ENCODE assay signal across 19 cellular contexts in genomic region chr7:90877201-90877600, GRCh38.
A peak's percentile ranks its signal among the peaks of the same experiment; 100 is the strongest.
DNase-seq lines count a peak whose midpoint lies in the region; ATAC-seq and TF ChIP-seq lines count a peak whose summit lies in the region.
"Had no signal": no experiment of that assay in that cellular context is flagged by ENCODE, and none has a peak within 500 bp of the region (broad histone marks: within the 10 kb centered on the region; RNA-seq: fewer than 3 reads in every experiment).

No MANE protein-coding gene starts in this region.

- H3K36me3 ChIP-seq in IMR-90 (ENCODE audit: control insufficient read depth, insufficient read depth, low read length) (no peaks in the 10 kb centered on the region), psoas muscle (ENCODE audit: insufficient read depth in 1 of 2, low read depth in 1 of 2) (no peaks in the 10 kb centered on the region)
- H3K36me3 ChIP-seq: pancreas had no signal

- H2BK120ac ChIP-seq in IMR-90 (ENCODE audit: low read depth, low read length) = no peak overlapping the region

- H3K4me3 ChIP-seq in IMR-90 (ENCODE audit: insufficient read depth, low read depth, low read length) (no peak overlapping the region), psoas muscle (no peak overlapping the region)
- H3K4me3 ChIP-seq: GM23338, pancreas had no signal

- no peak overlapping the region for H3K4me3 Mint-ChIP-seq in T-helper 17 cell
- H3K4me3 Mint-ChIP-seq: activated CD8-positive, alpha-beta T cell treated with anti-CD3 and anti-CD28 coated beads, Interleukin-2, amount 10 ng/mL, durations not matched to agents 7 days and 5 days; GM23338 had no signal

- H2AK9ac ChIP-seq in IMR-90 (replicated peaks; ENCODE audit: low read depth, low read length, poor library complexity) = no peak overlapping the region

- no peak overlapping the region for H4K91ac ChIP-seq in IMR-90 (ENCODE audit: insufficient read depth, low read depth, low read length)

- no peaks in the 10 kb centered on the region for H4K20me1 ChIP-seq in IMR-90 (ENCODE audit: insufficient read depth, low read length)

- H3K9ac ChIP-seq in IMR-90 (ENCODE audit: low read depth, low read length) = no peak overlapping the region

- H3K4me2 ChIP-seq in IMR-90 (ENCODE audit: low read depth, low read length) = no peak overlapping the region
- H3K4me2 ChIP-seq: GM23338 had no signal

- intact Hi-C loops in IMR-90 (cut with micrococcal nuclease) (loop anchor here (5.0 kb wide), 1 partner anchor 40 kb away; no protein-coding TSS in a partner anchor), psoas muscle (cut with DNase I) (no loop called here)

- no peak overlapping the region for H3K23ac ChIP-seq in IMR-90 (ENCODE audit: low read depth, low read length)

- H3K14ac ChIP-seq in IMR-90 (replicated peaks; ENCODE audit: low read depth, low read length) = no peak overlapping the region

- CTCF ChIA-PET in IMR-90 (lab: Yijun Ruan, JAX) = interaction anchor here (0.7 kb wide), 1 partner anchor 11 kb away, joined by 5 read pairs; no protein-coding TSS in a partner anchor

- H2BK5ac ChIP-seq in IMR-90 (ENCODE audit: low read depth, low read length, poor library complexity, severe bottlenecking) = no peak overlapping the region

- H3K27me3 Mint-ChIP-seq in T-helper 17 cell = no peaks in the 10 kb centered on the region

- TF ChIP-seq CTCF in IMR-90 (conservative IDR thresholded peaks at IDR 0.05; ENCODE audit: low read depth, low read length) (no peak), psoas muscle (IDR thresholded peaks at IDR 0.05) (no peak)

- BruUV-seq in IMR-90 (replicated peaks; lab: Mats Ljungman, UMichigan) = no TSS peak

- no peaks in the 10 kb centered on the region for H3K9me1 ChIP-seq in IMR-90 (ENCODE audit: insufficient read depth, low read length)

- DNase-seq in IMR-90 = no peak
- DNase-seq in T-helper 17 cell = no peak
- DNase-seq in NCI-H1694 treated with DMSO at 0.1 percent for 48 hours (lab: John Stamatoyannopoulos, UW) = no peak
- DNase-seq in psoas muscle = no peak
- no peak for DNase-seq in HT-29 (ENCODE audit: low spot score)
- DNase-seq: activated CD8-positive, alpha-beta T cell treated with anti-CD3 and anti-CD28 coated beads, Interleukin-2, amount 10 ng/mL, durations not matched to agents 7 days and 5 days; anterior cingulate cortex; GDM1; head of caudate nucleus; KBM-7; left cardiac atrium; NCI-H1436; OCI-M1; pancreas had no signal

- H2BK20ac ChIP-seq in IMR-90 (ENCODE audit: low read depth, low read length) = no peak overlapping the region

- TF ChIP-seq POLR2A in GM18505 (IDR thresholded peaks at IDR 0.05; ENCODE audit: borderline replicate concordance, extremely low read depth, insufficient read depth, insufficient read length) (no peak), IMR-90 (IDR thresholded peaks at IDR 0.05; ENCODE audit: low read depth, low read length) (no peak)

- no CpG with 5 or more reads among the region's 2 CpGs for WGBS in IMR-90 (ENCODE audit: extremely low coverage in 2 of 2, insufficient read length in 1 of 2), 2 experiments
- WGBS in psoas muscle, 3 donors = 46 to 51% (median 49%) methylated on average over 2 of the region's 2 CpGs

- H3K79me1 ChIP-seq in IMR-90 (ENCODE audit: low read depth in 1 of 2, low read length in 2 of 2) = no peaks in the 10 kb centered on the region; a peak in 2 of 4 replicates

- H3K4ac ChIP-seq in IMR-90 (ENCODE audit: low read depth, low read length) = no peak overlapping the region

- H2BK15ac ChIP-seq in IMR-90 (ENCODE audit: low read depth, low read length) = no peak overlapping the region

- peak; percentile 59 for ATAC-seq in GM18505 (IDR thresholded peaks at IDR 0.05; ENCODE audit: unreplicated experiment)
- peak; percentile 65 for ATAC-seq in GM21381 (IDR thresholded peaks at IDR 0.05; ENCODE audit: unreplicated experiment)
- peak; percentile 79 for ATAC-seq in HG02870 (IDR thresholded peaks at IDR 0.05; ENCODE audit: unreplicated experiment)
- no peak for ATAC-seq in IMR-90 (ENCODE audit: low read depth)
- ATAC-seq in T-helper 17 cell = no peak
- no peak for ATAC-seq in psoas muscle
- ATAC-seq: activated CD8-positive, alpha-beta T cell treated with anti-CD3 and anti-CD28 coated beads, Interleukin-2, amount 10 ng/mL, durations not matched to agents 7 days and 5 days; GM23338; left cardiac atrium; pancreas had no signal

- H3K27ac ChIP-seq in IMR-90 (ENCODE audit: insufficient read depth, low read length) (no peak overlapping the region), psoas muscle (no peak overlapping the region)
- H3K27ac ChIP-seq: pancreas had no signal

- in situ Hi-C loops in IMR-90 (cut with MboI; ENCODE audit: low sequenced_read_pairs) = no loop called here

- no peaks in the 10 kb centered on the region for H3K36me3 Mint-ChIP-seq in T-helper 17 cell (ENCODE audit: low read depth)

- H4K5ac ChIP-seq in IMR-90 (ENCODE audit: low read depth, low read length) = no peak overlapping the region

- H3K9me3 ChIP-seq in IMR-90 (ENCODE audit: control insufficient read depth, insufficient read depth, low read length) (no peaks in the 10 kb centered on the region), T-helper 17 cell (ENCODE audit: control insufficient read depth, low read length, poor library complexity, severe bottlenecking) (no peaks in the 10 kb centered on the region), psoas muscle (no peaks in the 10 kb centered on the region)
- H3K9me3 ChIP-seq: pancreas had no signal

- H4K8ac ChIP-seq in IMR-90 (ENCODE audit: low read depth in 2 of 2, low read length in 2 of 2) = no peak overlapping the region

- TF ChIP-seq RAD21 in IMR-90 (IDR thresholded peaks at IDR 0.05; ENCODE audit: low read length) = no peak

- POLR2A ChIA-PET in IMR-90 (lab: Charles Lee; ENCODE audit: unreplicated experiment) = no interaction called here

- no peak overlapping the region for H3K18ac ChIP-seq in IMR-90 (ENCODE audit: low read depth, low read length)

- H3K27ac Mint-ChIP-seq in T-helper 17 cell = no peak overlapping the region
- H3K27ac Mint-ChIP-seq: activated CD8-positive, alpha-beta T cell treated with anti-CD3 and anti-CD28 coated beads, Interleukin-2, amount 10 ng/mL, durations not matched to agents 7 days and 5 days; activated T-helper 2 cell treated with anti-CD3 and anti-CD28 coated beads, Interferon-gamma antibody, Interleukin-2, Interleukin-4, amounts not matched to agents 10 μg/mL and 5 μg/mL and 100 μg/mL, durations not matched to agents 14 hours and 24 hours and 36 hours; GM23338 had no signal

- H2AFZ ChIP-seq in IMR-90 (replicated peaks; ENCODE audit: low read length, poor library complexity) = no peak overlapping the region
- H2AFZ ChIP-seq: GM23338 had no signal

- H3K27me3 ChIP-seq in IMR-90 (ENCODE audit: control insufficient read depth, insufficient read depth, low read length) (no peaks in the 10 kb centered on the region), psoas muscle (ENCODE audit: insufficient read depth in 3 of 3, low read length in 2 of 3) (no peaks in the 10 kb centered on the region)
- H3K27me3 ChIP-seq: pancreas had no signal

- H3K4me1 Mint-ChIP-seq in T-helper 17 cell = no peaks in the 10 kb centered on the region
- H3K4me1 Mint-ChIP-seq: GM23338 had no signal

- no peak overlapping the region for H2AK5ac ChIP-seq in IMR-90 (ENCODE audit: low read depth, low read length)

- dilution Hi-C loops in IMR-90 (cut with HindIII; ENCODE audit: low sequenced_read_pairs, unreplicated experiment) = no loop called here

- no peak overlapping the region for H3K56ac ChIP-seq in IMR-90 (ENCODE audit: extremely low read depth, insufficient read depth, low read length)

- no peaks in the 10 kb centered on the region for H3K4me1 ChIP-seq in IMR-90 (ENCODE audit: control insufficient read depth, insufficient read depth, low read length)
- H3K4me1 ChIP-seq in psoas muscle = peaks cover 5% of the 10 kb centered on the region
- H3K4me1 ChIP-seq: pancreas had no signal

TF ChIP-seq in IMR-90, 13 proteins besides CTCF, POLR2A, EP300 and RAD21:
- no peak for TF ChIP-seq FOS (IDR thresholded peaks at IDR 0.05; ENCODE audit: low read depth, low read length)
- TF ChIP-seq MAFK (IDR thresholded peaks at IDR 0.05; ENCODE audit: low read depth, low read length) = peak; percentile 67

Comparison
In these comparisons a context has a peak if more than half of its experiments do, and no peak if none do; other contexts are left out.
1. ATAC-seq: peak in GM18505 (single experiment), GM21381 (single experiment) and HG02870 (single experiment); none in IMR-90 (single experiment), T-helper 17 cell (single experiment) and psoas muscle (0 of 4).